Comparison of ENCODE assay signal across 12 cellular contexts in genomic region chr11:74577624-74578396, GRCh38. TPM values are rescaled to one million over a fixed set of nuclear protein-coding genes. Genes with fewer than 3 reads are reported as not detected.
A peak's percentile ranks its signal among the peaks of the same experiment; 100 is the strongest.
DNase-seq lines count a peak whose midpoint lies in the region; ATAC-seq, FAIRE-seq and TF ChIP-seq lines count a peak whose summit lies in the region.
"Had no signal": no experiment of that assay in that cellular context is flagged by ENCODE, and none has a peak within 500 bp of the region (broad histone marks: within the 10 kb centered on the region; RNA-seq: fewer than 3 reads in every experiment).

No MANE protein-coding gene starts in this region.

- intact Hi-C loops in pancreas (cut with DNase I) = loop anchor here in 1 of 3 donors (10.0 kb wide), 1 partner anchor 323 kb away; no protein-coding TSS in a partner anchor

- DNase-seq in GM04504 (ENCODE audit: low read depth) = peak; percentile 28
- peak; percentile 73 for DNase-seq in NCI-H2171 (lab: John Stamatoyannopoulos, UW)
- peak; percentile 64 for DNase-seq in adipocyte (ENCODE audit: low read depth)
- DNase-seq in pancreas = peak in 2 of 6 donors; percentile 43 to 53
- DNase-seq in stimulated activated CD4-positive, alpha-beta T cell treated with anti-CD3 and anti-CD28 coated beads, Interleukin-4, amount 100 ng/mL, for 4 hours = no peak
- no peak for DNase-seq in left lobe of liver (ENCODE audit: low spot score)
- DNase-seq in ecto neural progenitor cell (ENCODE audit: low spot score) = no peak
- DNase-seq: activated CD4-positive, alpha-beta T cell treated with anti-CD3 and anti-CD28 coated beads for 1 hour; activated T-cell treated with anti-CD3 and anti-CD28 coated beads, Interleukin-2, amount 50 U/mL, for 4 hours; effector CD4-positive, alpha-beta T cell; right cardiac atrium had no signal

- H3K9ac ChIP-seq in adipocyte (ENCODE audit: low read length) = no peak overlapping the region

- H3K4me1 ChIP-seq in adipocyte (ENCODE audit: control insufficient read depth, insufficient read depth, low read length) = peaks cover 13% of the 10 kb centered on the region
- H3K4me1 ChIP-seq in pancreas = peaks cover 20 to 42% (median 37%) of the 10 kb centered on the region in 3 donors

- H3K36me3 ChIP-seq in adipocyte (ENCODE audit: control insufficient read depth, insufficient read depth, low read length, severe bottlenecking) (no peaks in the 10 kb centered on the region), pancreas (no peaks in the 10 kb centered on the region)

- H3K27ac ChIP-seq in pancreas = peak overlapping the region in 1 of 4 donors; percentile 53

- no peak for FAIRE-seq in pancreas (lab: Jason Lieb, UNC)

- WGBS in pancreas, 2 donors = 72 to 78% methylated on average over 6 of the region's 6 CpGs

- H3K9me3 ChIP-seq in adipocyte (ENCODE audit: control insufficient read depth, low read length) = no peaks in the 10 kb centered on the region
- no peaks in the 10 kb centered on the region for H3K9me3 ChIP-seq in pancreas

- H3K4me3 ChIP-seq in adipocyte (ENCODE audit: low read length) (no peak overlapping the region), pancreas (no peak overlapping the region)

- no peak for TF ChIP-seq CTCF in pancreas (IDR thresholded peaks at IDR 0.05)

- H3K27me3 ChIP-seq in adipocyte (replicated peaks; ENCODE audit: control insufficient read depth, insufficient read depth, low read length) (no peaks in the 10 kb centered on the region), pancreas (no peaks in the 10 kb centered on the region)

- ATAC-seq in pancreas (peak in 3 of 4 donors; percentile 47 to 50 (median 50)), HG03520 (IDR thresholded peaks at IDR 0.05; ENCODE audit: unreplicated experiment) (no peak), left lobe of liver (no peak)
- ATAC-seq: activated T-cell treated with anti-CD3 and anti-CD28 coated beads, Interleukin-2, amount 50 U/mL, for 4 hours; right cardiac atrium had no signal

RNA-seq across cellular contexts. Expression of gene POLD3, which starts 14.6 kb away (rescaled TPM):
- total RNA-seq in pancreas (10 to 100 TPM in 3 of 6 donors, 1 to 10 TPM in 3; 7.9 to 14.0 (median 10.2) TPM), left lobe of liver (3.0 TPM)
- polyA plus RNA-seq in pancreas = 1 to 10 TPM; 7.2 to 8.6 TPM

Comparison
In these comparisons a context has a peak if more than half of its experiments do, and no peak if none do; other contexts are left out.
1. DNase-seq: peak in GM04504 (single experiment), NCI-H2171 (single experiment) and adipocyte (single experiment); none in stimulated activated CD4-positive, alpha-beta T cell treated with anti-CD3 and anti-CD28 coated beads, Interleukin-4, amount 100 ng/mL, for 4 hours (0 of 2), left lobe of liver (single experiment) and ecto neural progenitor cell (single experiment).
2. ATAC-seq: peak in pancreas (3 of 4); none in HG03520 (single experiment) and left lobe of liver (single experiment).